Comparison of ENCODE assay signal across 8 cellular contexts in the genomic region with DNA sequence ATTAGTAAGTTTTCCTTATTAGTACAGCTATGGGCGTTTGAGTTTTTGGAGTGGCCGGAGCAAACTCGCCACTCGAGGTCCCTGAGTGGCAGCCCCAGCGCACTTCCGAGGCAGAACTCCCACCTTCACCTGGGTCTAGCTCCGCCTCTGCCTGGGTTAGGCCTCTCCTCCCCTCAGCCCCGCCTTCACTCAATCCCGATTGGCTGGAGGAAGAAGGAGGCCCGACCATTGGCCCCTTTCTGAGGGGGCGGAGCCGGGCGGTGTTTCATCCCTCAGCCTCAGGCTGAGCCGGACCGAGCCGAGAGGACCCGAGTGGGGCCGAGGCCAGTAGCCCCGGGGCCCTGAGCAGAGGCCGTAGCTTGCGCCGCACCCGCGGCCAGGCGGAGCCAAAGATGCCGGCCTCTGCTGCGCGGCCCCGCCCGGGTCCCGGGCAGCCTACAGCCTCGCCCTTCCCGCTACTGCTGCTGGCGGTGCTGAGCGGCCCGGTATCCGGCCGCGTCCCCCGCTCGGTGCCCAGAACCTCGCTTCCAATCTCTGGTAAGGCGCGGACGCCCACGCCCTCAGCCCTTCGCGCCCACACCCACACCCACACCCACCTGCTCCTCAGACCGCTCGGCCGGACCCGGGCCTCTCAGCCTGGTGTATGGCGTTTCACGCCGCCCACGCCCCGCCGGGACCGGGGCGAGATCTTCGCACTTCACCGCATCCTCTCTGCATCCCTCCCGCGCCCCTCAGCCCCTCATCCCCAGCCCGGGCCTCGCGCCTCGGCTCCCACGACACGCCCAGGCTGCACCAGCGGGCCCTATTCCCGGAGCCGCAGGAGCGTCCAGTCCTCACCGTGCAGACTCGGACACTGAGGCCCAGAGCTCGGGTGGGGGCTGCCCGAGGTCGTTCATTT.
A peak's percentile ranks its signal among the peaks of the same experiment; 100 is the strongest.
DNase-seq lines count a peak whose midpoint lies in the region; ATAC-seq and TF ChIP-seq lines count a peak whose summit lies in the region.

SEMA4F (plus strand) TSS at position 263 of the 898 bp plus-strand sequence; CDS start at position 393, 130 bp downstream.

- POLR2A ChIA-PET in AG04449 (lab: Yijun Ruan, JAX): no interaction called here

- H3K4me3 ChIP-seq in AG04449 (ENCODE audit: low read depth, low read length): peak within 1 kb of the TSS; percentile 70
- H3K4me3 ChIP-seq in WI38 (ENCODE audit: low read depth, low read length): peak within 1 kb of the TSS; percentile 77
- peak within 1 kb of the TSS; percentile 68 to 72 for H3K4me3 ChIP-seq in cardiac fibroblast (replicated peaks in 1 of 2; ENCODE audit: low read depth in 2 of 2, low read length in 2 of 2)

- peak; percentile 100 for ATAC-seq in GM18907 (IDR thresholded peaks at IDR 0.05; ENCODE audit: unreplicated experiment)
- peak; percentile 100 for ATAC-seq in HG03139 (IDR thresholded peaks at IDR 0.05; ENCODE audit: unreplicated experiment)

- TF ChIP-seq CTCF in AG04449 (IDR thresholded peaks at IDR 0.05; ENCODE audit: insufficient read depth, low read length, missing control alignments): no peak
- TF ChIP-seq CTCF in WI38 (IDR thresholded peaks at IDR 0.05; ENCODE audit: low read depth, low read length): no peak
- no peak for TF ChIP-seq CTCF in cardiac fibroblast (IDR thresholded peaks at IDR 0.05; ENCODE audit: low read depth, low read length)

- CTCF ChIA-PET in AG04449 (lab: Yijun Ruan, JAX): no interaction called here

- DNase-seq in AG04449 (ENCODE audit: low read depth, low spot score): peak; percentile 42
- DNase-seq in NCI-H2196 treated with DMSO at 0.1 percent for 48 hours (lab: John Stamatoyannopoulos, UW; ENCODE audit: unreplicated experiment): peak; percentile 81
- DNase-seq in cardiac fibroblast (ENCODE audit: low read depth in 2 of 2): peak; percentile 94
- DNase-seq in iPS-NIHi7 (ENCODE audit: extremely low spot score): peak; percentile 100
- peak; percentile 80 for DNase-seq in smooth muscle cell of the brain vasculature (ENCODE audit: low read depth, low spot score)

Comparison
In these comparisons a context has a peak if more than half of its experiments do, and no peak if none do; other contexts are left out.
1. Peak in every context shown above with its lines: DNase-seq, ATAC-seq and H3K4me3 ChIP-seq.
2. DNase-seq: peak in every context shown above with its lines; median percentile 100 in iPS-NIHi7; 94 in cardiac fibroblast; 81 in NCI-H2196 treated with DMSO at 0.1 percent for 48 hours; 80 in smooth muscle cell of the brain vasculature; 42 in AG04449.